8 cellular contexts compared by ENCODE assay signal in genomic region chr19:48169585-48169973, GRCh38. TPM values are rescaled to one million over a fixed set of nuclear protein-coding genes. Genes with fewer than 3 reads are reported as not detected.
DNase-seq lines count a peak whose midpoint lies in the region; ATAC-seq and TF ChIP-seq lines count a peak whose summit lies in the region.

No MANE protein-coding gene starts in this region.

- peak; percentile 36 for DNase-seq in HS-27A (ENCODE audit: low read depth)
- peak; percentile 40 for DNase-seq in NOMO-1 treated with dmso at 0.1 percent for 144 hours (lab: John Stamatoyannopoulos, UW; ENCODE audit: unreplicated experiment)
- DNase-seq in activated T-cell treated with anti-CD3 and anti-CD28 coated beads for 4 hours, result peak; percentile 93
- DNase-seq in epithelial cell of proximal tubule (ENCODE audit: low read depth), result no peak
- peak; percentile 53 for DNase-seq in myocyte (ENCODE audit: low read depth)
- peak; percentile 84 to 88 for DNase-seq in stimulated activated CD8-positive, alpha-beta memory T cell treated with anti-CD3 and anti-CD28 coated beads, Interleukin-7, amount 100 ng/mL, for 4 hours (ENCODE audit: low read depth in 2 of 2)
- DNase-seq in GF-D8 (lab: John Stamatoyannopoulos, UW), result no peak

- H3K4me3 ChIP-seq in epithelial cell of proximal tubule (ENCODE audit: low read depth, low read length), result peak overlapping the region; percentile 70

- ATAC-seq in GM18868 (IDR thresholded peaks at IDR 0.05; ENCODE audit: unreplicated experiment), result peak; percentile 19

- no peak for TF ChIP-seq CTCF in epithelial cell of proximal tubule (conservative IDR thresholded peaks at IDR 0.05; ENCODE audit: low read depth, low read length)

RNA-seq across cellular contexts. Expression of gene LIG1, which starts 0.6 kb away (rescaled TPM):
- total RNA-seq in epithelial cell of proximal tubule (77.4 and 81.9 TPM in 2 replicates), myocyte (8.4 and 8.9 TPM in 2 replicates)
- polyA plus RNA-seq in myocyte (2012), result 10.5 TPM

RNA-seq across cellular contexts. Expression of gene ZSWIM9, which starts 0.9 kb away (rescaled TPM):
- total RNA-seq in epithelial cell of proximal tubule (1.6 and 2.8 TPM in 2 replicates), myocyte (1.3 and 2.1 TPM in 2 replicates)
- 6.8 TPM for polyA plus RNA-seq in myocyte (2012)

RNA-seq across cellular contexts. Expression of gene PLA2G4C, which starts 59.0 kb away (rescaled TPM):
- total RNA-seq in epithelial cell of proximal tubule, result 4.7 and 8.5 TPM in 2 replicates
- 109 and 161 TPM in 2 replicates for total RNA-seq in myocyte
- polyA plus RNA-seq in myocyte (2012), result 27.0 TPM

Comparison
In these comparisons a context has a peak if more than half of its experiments do, and no peak if none do; other contexts are left out.
1. DNase-seq: peak in HS-27A (single experiment), NOMO-1 treated with dmso at 0.1 percent for 144 hours (single experiment), activated T-cell treated with anti-CD3 and anti-CD28 coated beads for 4 hours (single experiment), myocyte (single experiment) and stimulated activated CD8-positive, alpha-beta memory T cell treated with anti-CD3 and anti-CD28 coated beads, Interleukin-7, amount 100 ng/mL, for 4 hours (2 of 2); none in epithelial cell of proximal tubule (single experiment) and GF-D8 (single experiment).
2. RNA of gene PLA2G4C, which starts 59.0 kb away (total RNA-seq): 109 to 161 TPM in myocyte; 4.7 to 8.5 TPM in epithelial cell of proximal tubule; every median in the first group is over 10 times any median in the second.